9 cellular contexts compared by ENCODE assay signal in genomic region chr16:77951788-77952187, GRCh38.
DNase-seq lines count a peak whose midpoint lies in the region; ATAC-seq and TF ChIP-seq lines count a peak whose summit lies in the region.
"Had no signal": no experiment of that assay in that cellular context is flagged by ENCODE, and none has a peak within 500 bp of the region (broad histone marks: within the 10 kb centered on the region; RNA-seq: fewer than 3 reads in every experiment).

No MANE protein-coding gene starts in this region.

- ATAC-seq in GM18867 (IDR thresholded peaks at IDR 0.05; ENCODE audit: unreplicated experiment) = peak; percentile 51

- peak; percentile 71 for TF ChIP-seq CTCF in VCaP (conservative IDR thresholded peaks at IDR 0.05)
- peak; percentile 33 to 37 (median 34) for TF ChIP-seq CTCF in nephron (IDR thresholded peaks at IDR 0.05; ENCODE audit: unreplicated experiment in 3 of 3)
- TF ChIP-seq CTCF in smooth muscle cell (IDR thresholded peaks at IDR 0.05; ENCODE audit: borderline replicate concordance, insufficient read depth, poor library complexity, severe bottlenecking) = no peak

- H4K20me1 ChIP-seq in smooth muscle cell (ENCODE audit: low read depth) = no peaks in the 10 kb centered on the region

- H3F3A ChIP-seq in smooth muscle cell (ENCODE audit: low read depth) = no peaks in the 10 kb centered on the region

- peaks cover 4% of the 10 kb centered on the region for H3K27me3 ChIP-seq in smooth muscle cell (ENCODE audit: low read depth)
- H3K27me3 ChIP-seq: SJCRH30 had no signal

- no peaks in the 10 kb centered on the region for H3K9me3 Mint-ChIP-seq in nephron

- DNase-seq in NAMALWA (ENCODE audit: low spot score) (peak; percentile 57), T-helper 9 cell (no peak), smooth muscle cell (lab: John Stamatoyannopoulos, UW; ENCODE audit: unreplicated experiment) (no peak), medulla oblongata (ENCODE audit: extremely low spot score) (no peak), ureter (ENCODE audit: low spot score) (no peak)

- no peaks in the 10 kb centered on the region for H3K36me3 Mint-ChIP-seq in nephron (ENCODE audit: low read depth)

- no peaks in the 10 kb centered on the region for H3K79me2 ChIP-seq in smooth muscle cell (ENCODE audit: low read depth)

- no peaks in the 10 kb centered on the region for H3K9me3 ChIP-seq in smooth muscle cell (replicated peaks; ENCODE audit: low read depth)
- H3K9me3 ChIP-seq: SJCRH30 had no signal

- no peak overlapping the region for H3K27ac Mint-ChIP-seq in nephron

- H3K27ac ChIP-seq in VCaP (no peak overlapping the region), smooth muscle cell (ENCODE audit: low read depth) (no peak overlapping the region)
- H3K27ac ChIP-seq: SJCRH30 had no signal

- no peak overlapping the region for H3K4me2 ChIP-seq in smooth muscle cell

- H3K4me1 ChIP-seq in smooth muscle cell (ENCODE audit: low read depth) = peaks cover 3% of the 10 kb centered on the region
- H3K4me1 ChIP-seq: SJCRH30 had no signal

- H3K9ac ChIP-seq in smooth muscle cell (ENCODE audit: low read depth) = no peak overlapping the region

- no peak overlapping the region for H3K4me3 Mint-ChIP-seq in nephron

- no peaks in the 10 kb centered on the region for H3K4me1 Mint-ChIP-seq in nephron

- no peaks in the 10 kb centered on the region for H3K36me3 ChIP-seq in smooth muscle cell (ENCODE audit: low read depth)
- H3K36me3 ChIP-seq: SJCRH30 had no signal

- H3K4me3 ChIP-seq in smooth muscle cell = no peak overlapping the region
- H3K4me3 ChIP-seq: SJCRH30 had no signal

- H2AFZ ChIP-seq in smooth muscle cell (ENCODE audit: low read depth) = no peak overlapping the region

- peaks cover 6% of the 10 kb centered on the region for H3K27me3 Mint-ChIP-seq in nephron (ENCODE audit: low read depth)

- WGBS in smooth muscle cell (ENCODE audit: low lambda C conversion rate) = 33% methylated on average over 2 of the region's 2 CpGs
